Comparison of ENCODE assay signal across 8 cellular contexts in genomic region chr6:21666200-21666671, GRCh38.
DNase-seq lines count a peak whose midpoint lies in the region; ATAC-seq and TF ChIP-seq lines count a peak whose summit lies in the region.

No MANE protein-coding gene starts in this region.

- peak overlapping the region; percentile 21 to 69 (median 64) for H3K27ac ChIP-seq in stomach

- DNase-seq in NCI-H2029 (lab: John Stamatoyannopoulos, UW) (peak; percentile 12), NCI-H2029 treated with DMSO at 0.1 percent for 48 hours (lab: John Stamatoyannopoulos, UW) (no peak), islet precursor cell (peak; percentile 71), stomach (no peak), 8988T (no peak), HCEC 1CT (no peak)
- DNase-seq in activated T-helper 2 cell treated with anti-CD3 and anti-CD28 coated beads, Interferon-gamma antibody, Interleukin-2, Interleukin-4, amounts not matched to agents 10 μg/mL and 5 μg/mL and 100 μg/mL, durations not matched to agents 14 hours and 24 hours and 36 hours (ENCODE audit: low spot score), result no peak

- no peak for TF ChIP-seq EP300 in stomach (IDR thresholded peaks at IDR 0.05)

- ATAC-seq in HG02798 (IDR thresholded peaks at IDR 0.05; ENCODE audit: poor library complexity, unreplicated experiment), result no peak

- H3K27me3 Mint-ChIP-seq in activated T-helper 2 cell treated with anti-CD3 and anti-CD28 coated beads, Interferon-gamma antibody, Interleukin-2, Interleukin-4, amounts not matched to agents 10 μg/mL and 5 μg/mL and 100 μg/mL, durations not matched to agents 14 hours and 24 hours and 36 hours (ENCODE audit: low read depth), result peaks cover 65% of the 10 kb centered on the region

- peak overlapping the region; percentile 46 to 58 (median 51) for H3K4me3 ChIP-seq in stomach

- intact Hi-C loops in activated T-helper 2 cell treated with anti-CD3 and anti-CD28 coated beads, Interferon-gamma antibody, Interleukin-2, Interleukin-4, amounts not matched to agents 10 μg/mL and 5 μg/mL and 100 μg/mL, durations not matched to agents 14 hours and 24 hours and 36 hours (cut with micrococcal nuclease), result loop anchor here (2.0 to 10.0 kb wide), 3 partner anchors 69 to 399 kb away; no protein-coding TSS in a partner anchor
- intact Hi-C loops in stomach (cut with DNase I; ENCODE audit: low total_unique reads), result no loop called here

- H3K27ac Mint-ChIP-seq in activated T-helper 2 cell treated with anti-CD3 and anti-CD28 coated beads, Interferon-gamma antibody, Interleukin-2, Interleukin-4, amounts not matched to agents 10 μg/mL and 5 μg/mL and 100 μg/mL, durations not matched to agents 14 hours and 24 hours and 36 hours, result no peak overlapping the region

- peaks cover 16% of the 10 kb centered on the region for H3K4me1 Mint-ChIP-seq in activated T-helper 2 cell treated with anti-CD3 and anti-CD28 coated beads, Interferon-gamma antibody, Interleukin-2, Interleukin-4, amounts not matched to agents 10 μg/mL and 5 μg/mL and 100 μg/mL, durations not matched to agents 14 hours and 24 hours and 36 hours (ENCODE audit: low read depth)

- H3K9me3 Mint-ChIP-seq in activated T-helper 2 cell treated with anti-CD3 and anti-CD28 coated beads, Interferon-gamma antibody, Interleukin-2, Interleukin-4, amounts not matched to agents 10 μg/mL and 5 μg/mL and 100 μg/mL, durations not matched to agents 14 hours and 24 hours and 36 hours, result no peaks in the 10 kb centered on the region

- H3K36me3 Mint-ChIP-seq in activated T-helper 2 cell treated with anti-CD3 and anti-CD28 coated beads, Interferon-gamma antibody, Interleukin-2, Interleukin-4, amounts not matched to agents 10 μg/mL and 5 μg/mL and 100 μg/mL, durations not matched to agents 14 hours and 24 hours and 36 hours (ENCODE audit: low read depth), result no peaks in the 10 kb centered on the region

- H3K4me1 ChIP-seq in stomach, result peaks cover 27 to 39% (median 37%) of the 10 kb centered on the region in 4 donors

- H3K9me3 ChIP-seq in stomach, result no peaks in the 10 kb centered on the region

- no peak for TF ChIP-seq CTCF in stomach (IDR thresholded peaks at IDR 0.05)

- no peaks in the 10 kb centered on the region for H3K36me3 ChIP-seq in stomach

- no peak for TF ChIP-seq POLR2A in stomach (IDR thresholded peaks at IDR 0.05)

- peaks cover 0 to 68% (median 49%) of the 10 kb centered on the region in 3 donors for H3K27me3 ChIP-seq in stomach

- WGBS in stomach, 5 donors, result 0 to 1% (median 1%) methylated on average over 21 to 32 of the region's 32 CpGs

- peak overlapping the region; percentile 75 for H3K4me3 Mint-ChIP-seq in activated T-helper 2 cell treated with anti-CD3 and anti-CD28 coated beads, Interferon-gamma antibody, Interleukin-2, Interleukin-4, amounts not matched to agents 10 μg/mL and 5 μg/mL and 100 μg/mL, durations not matched to agents 14 hours and 24 hours and 36 hours (ENCODE audit: low read depth)

Comparison
In these comparisons a context has a peak if more than half of its experiments do, and no peak if none do; other contexts are left out.
1. DNase-seq: peak in NCI-H2029 (single experiment) and islet precursor cell (single experiment); none in NCI-H2029 treated with DMSO at 0.1 percent for 48 hours (single experiment), activated T-helper 2 cell treated with anti-CD3 and anti-CD28 coated beads, Interferon-gamma antibody, Interleukin-2, Interleukin-4, amounts not matched to agents 10 μg/mL and 5 μg/mL and 100 μg/mL, durations not matched to agents 14 hours and 24 hours and 36 hours (single experiment), stomach (single experiment), 8988T (single experiment) and HCEC 1CT (single experiment).